Comparison of ENCODE assay signal across 16 cellular contexts in the genomic region with DNA sequence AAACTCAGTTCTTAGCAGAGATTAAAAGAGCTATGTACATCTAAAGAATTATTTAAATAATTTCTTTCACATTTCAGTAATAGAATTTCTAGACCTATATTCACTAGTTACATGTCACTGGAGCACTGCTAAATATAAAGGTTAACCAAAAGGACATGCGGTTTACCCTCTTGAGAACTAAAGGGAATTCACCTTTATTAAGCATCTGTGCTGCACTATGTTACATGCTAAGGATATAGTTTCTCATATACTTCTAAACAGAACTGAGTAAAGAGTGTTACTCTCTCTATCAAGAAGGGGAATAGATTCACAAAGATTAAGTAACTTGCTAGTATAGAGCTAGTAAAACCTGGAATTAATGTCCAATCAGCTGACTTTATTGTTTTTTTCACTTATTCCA.
"Had no signal": no experiment of that assay in that cellular context is flagged by ENCODE, and none has a peak within 500 bp of the region (broad histone marks: within the 10 kb centered on the region; RNA-seq: fewer than 3 reads in every experiment).

No MANE protein-coding gene starts in this region.

- DNase-seq: activated CD8-positive, alpha-beta T cell treated with anti-CD3 and anti-CD28 coated beads for 36 hours; activated effector memory CD4-positive, alpha-beta T cell treated with Interleukin-2 at 50 U/mL for 16 hours; activated naive CD4-positive, alpha-beta T cell treated with anti-CD3 and anti-CD28 coated beads, Interleukin-2, amount 50 U/mL, for 16 hours; activated T-cell treated with anti-CD3 and anti-CD28 coated beads, Interleukin-2, amount 50 U/mL, for 4 hours; dorsolateral prefrontal cortex; endodermal cell; erythroblast; islet precursor cell; mucosa of descending colon; naive thymus-derived CD4-positive, alpha-beta T cell; ovary; stimulated activated CD4-positive, alpha-beta T cell treated with anti-CD3 and anti-CD28 coated beads, Interleukin-1b, Interleukin-23, amount 100 ng/mL, for 48 hours; upper lobe of right lung had no signal

- H3K9me3 ChIP-seq: mucosa of descending colon, ovary, thoracic aorta, upper lobe of right lung had no signal

- H3K27ac ChIP-seq: dorsolateral prefrontal cortex, hepatocyte, ovary, thoracic aorta, upper lobe of right lung, VCaP had no signal

- H3K4me3 ChIP-seq: dorsolateral prefrontal cortex, hepatocyte, mucosa of descending colon, ovary, thoracic aorta, upper lobe of right lung had no signal

- H3K4me1 ChIP-seq: upper lobe of right lung had no signal

- H3K36me3 ChIP-seq: ovary, upper lobe of right lung had no signal

- H2AFZ ChIP-seq: hepatocyte had no signal

- ATAC-seq: activated CD8-positive, alpha-beta T cell treated with anti-CD3 and anti-CD28 coated beads for 36 hours; activated T-cell treated with anti-CD3 and anti-CD28 coated beads, Interleukin-2, amount 50 U/mL, for 4 hours; mucosa of descending colon; naive thymus-derived CD4-positive, alpha-beta T cell; upper lobe of right lung had no signal

- H3K27me3 ChIP-seq: hepatocyte, ovary, upper lobe of right lung had no signal

- H3K79me2 ChIP-seq: hepatocyte had no signal

- H3K4me2 ChIP-seq: hepatocyte had no signal
